In the genomic region with DNA sequence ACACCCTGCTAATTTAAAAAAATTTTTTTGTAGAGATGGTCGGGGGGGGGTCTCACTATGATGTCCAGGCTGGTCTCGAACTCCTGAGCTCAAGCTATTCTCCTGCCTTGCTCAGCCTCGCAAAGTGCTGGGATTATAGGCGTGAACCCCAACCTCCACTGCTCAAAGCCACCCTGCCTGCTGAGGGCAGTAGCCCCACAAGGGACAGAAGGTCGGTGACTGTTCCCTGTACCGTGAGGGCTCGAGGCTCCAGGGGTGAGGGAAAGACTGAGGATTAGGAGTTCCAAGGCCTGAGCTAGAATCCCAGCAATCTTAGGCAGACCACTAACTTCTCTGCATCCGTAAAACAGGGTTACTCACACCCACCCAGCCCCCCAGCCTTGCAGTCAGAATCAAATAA, we compare ENCODE assay signal across 21 cellular contexts. TPM values are rescaled to one million over a fixed set of nuclear protein-coding genes. Genes with fewer than 3 reads are reported as not detected.
"Had no signal": no experiment of that assay in that cellular context is flagged by ENCODE, and none has a peak within 500 bp of the region (broad histone marks: within the 10 kb centered on the region; RNA-seq: fewer than 3 reads in every experiment).

No MANE protein-coding gene starts in this region.

- H3K27ac ChIP-seq: KMS-11, SJSA1, SK-N-MC had no signal

- H3K4me3 ChIP-seq: SJSA1 had no signal

- FAIRE-seq: RCC 7860 had no signal

- H3K4me1 ChIP-seq: SJSA1 had no signal

- H3K9me3 ChIP-seq: SJSA1 had no signal

- DNase-seq: Kasumi-1, MM.1S, NCI-H1092 treated with DMSO at 0.1 percent for 48 hours, NCI-H1436, NCI-H187, NCI-H2029, NCI-H2081 treated with DMSO at 0.1 percent for 48 hours, NCI-H2171, NCI-H226, NCI-H446, NCI-H510A, NCI-H524 treated with DMSO at 0.1 percent for 48 hours, NCI-H774, Right ventricle myocardium superior, RPMI8226, SIG-M5 had no signal

- H3K4me2 ChIP-seq: KMS-11 had no signal

- H3K9ac ChIP-seq: KMS-11 had no signal

- H3K36me3 ChIP-seq: SJSA1 had no signal

RNA-seq across cellular contexts. Expression of a gene that starts 51.1 kb away (rescaled TPM):
- total RNA-seq: IMR-90 had no signal
